In genomic region chr2:72027426-72028161, GRCh38 we compare ENCODE assay signal across 14 cellular contexts.
A peak's percentile ranks its signal among the peaks of the same experiment; 100 is the strongest.
DNase-seq lines count a peak whose midpoint lies in the region; ATAC-seq and TF ChIP-seq lines count a peak whose summit lies in the region.
"Had no signal": no experiment of that assay in that cellular context is flagged by ENCODE, and none has a peak within 500 bp of the region (broad histone marks: within the 10 kb centered on the region; RNA-seq: fewer than 3 reads in every experiment).

No MANE protein-coding gene starts in this region.

- no peak overlapping the region for H3K27ac Mint-ChIP-seq in H9
- H3K27ac Mint-ChIP-seq: activated T-helper 17 cell treated with anti-CD3 and anti-CD28 coated beads, Interleukin-2, amount 50 U/mL, for 72 hours; CD8-positive, alpha-beta T cell had no signal

- H3K4ac ChIP-seq in H9 (ENCODE audit: low read depth, low read length) = no peak overlapping the region

- no peak overlapping the region for H3K18ac ChIP-seq in H9 (ENCODE audit: insufficient read length, low read depth, low read length)

- H3K36me3 Mint-ChIP-seq in H9 (ENCODE audit: insufficient read depth in 1 of 3, low read depth in 3 of 3) = no peaks in the 10 kb centered on the region
- H3K36me3 Mint-ChIP-seq: CD8-positive, alpha-beta T cell had no signal

- no peak overlapping the region for H3K23ac ChIP-seq in H9 (ENCODE audit: insufficient read length, low read depth, low read length)

- intact Hi-C loops in spleen (cut with DNase I; ENCODE audit: low total_unique reads) = no loop called here

- H2BK20ac ChIP-seq in H9 (ENCODE audit: low read depth, low read length, poor library complexity, severe bottlenecking) = no peak overlapping the region

- no peaks in the 10 kb centered on the region for H3K23me2 ChIP-seq in H9 (ENCODE audit: insufficient read length, low read depth, low read length, poor library complexity, severe bottlenecking)

- no peak overlapping the region for H4K91ac ChIP-seq in H9 (ENCODE audit: insufficient read length, low read depth, low read length)

- no peak overlapping the region for H2BK5ac ChIP-seq in H9 (ENCODE audit: insufficient read length, low read length)

- no peak overlapping the region for H2AK5ac ChIP-seq in H9 (ENCODE audit: insufficient read length, low read length)

- no peak overlapping the region for H3K4me3 ChIP-seq in fibroblast of mammary gland (ENCODE audit: control insufficient read depth, low read depth, low read length)
- H3K4me3 ChIP-seq in spleen = no peak overlapping the region
- no peak overlapping the region for H3K4me3 ChIP-seq in smooth muscle cell
- H3K4me3 ChIP-seq: mucosa of descending colon had no signal

- H4K8ac ChIP-seq in H9 (replicated peaks; ENCODE audit: insufficient read length, low read depth, low read length) = no peak overlapping the region

- H3K4me3 Mint-ChIP-seq in H9 = no peak overlapping the region
- H3K4me3 Mint-ChIP-seq: activated T-helper 17 cell treated with anti-CD3 and anti-CD28 coated beads, Interleukin-2, amount 50 U/mL, for 72 hours; CD8-positive, alpha-beta T cell had no signal

- no peak overlapping the region for H3K14ac ChIP-seq in H9 (ENCODE audit: insufficient read depth, low read length)

- TF ChIP-seq POLR2A in spleen (IDR thresholded peaks at IDR 0.05) = no peak

- H2AFZ ChIP-seq in H9 (ENCODE audit: low read length) (no peak overlapping the region), smooth muscle cell (ENCODE audit: low read depth) (no peak overlapping the region)

- H3K27me3 Mint-ChIP-seq in H9 (ENCODE audit: low read depth) = no peaks in the 10 kb centered on the region

- H3K27me3 ChIP-seq in H9 (ENCODE audit: insufficient read depth, low read length) = no peaks in the 10 kb centered on the region
- no peaks in the 10 kb centered on the region for H3K27me3 ChIP-seq in spleen (replicated peaks in 1 of 7)
- H3K27me3 ChIP-seq in smooth muscle cell (ENCODE audit: low read depth) = no peaks in the 10 kb centered on the region

- H3K36me3 ChIP-seq in spleen = no peaks in the 10 kb centered on the region
- no peaks in the 10 kb centered on the region for H3K36me3 ChIP-seq in smooth muscle cell (ENCODE audit: low read depth)

- H3K9ac ChIP-seq in H9 (ENCODE audit: extremely low read depth, insufficient read length, low read length) (no peak overlapping the region), smooth muscle cell (ENCODE audit: low read depth) (no peak overlapping the region)

- H3K9me3 ChIP-seq in H9 (ENCODE audit: control insufficient read depth, low read depth, low read length) (no peaks in the 10 kb centered on the region), spleen (no peaks in the 10 kb centered on the region), smooth muscle cell (replicated peaks; ENCODE audit: low read depth) (no peaks in the 10 kb centered on the region)
- H3K9me3 ChIP-seq: mucosa of descending colon had no signal

- CTCF ChIA-PET in RWPE1 (lab: Yijun Ruan, JAX) = no interaction called here

- H3K79me2 ChIP-seq in H9 (ENCODE audit: insufficient read depth, low read length) = no peaks in the 10 kb centered on the region
- no peaks in the 10 kb centered on the region for H3K79me2 ChIP-seq in smooth muscle cell (ENCODE audit: low read depth)

- POLR2A ChIA-PET in RWPE1 (lab: Yijun Ruan, JAX; ENCODE audit: low non-redundant PET) = no interaction called here

- H3K79me1 ChIP-seq in H9 (ENCODE audit: insufficient read depth, low read depth, low read length, poor library complexity, severe bottlenecking) = no peaks in the 10 kb centered on the region

- peak; percentile 33 for DNase-seq in H9
- DNase-seq in RWPE1 (ENCODE audit: low spot score) = peak; percentile 31
- peak; percentile 39 for DNase-seq in fibroblast of mammary gland (ENCODE audit: low read depth)
- DNase-seq in spleen = peak; percentile 52
- no peak for DNase-seq in NCI-H187 (lab: John Stamatoyannopoulos, UW)
- no peak for DNase-seq in smooth muscle cell (lab: John Stamatoyannopoulos, UW; ENCODE audit: unreplicated experiment)
- DNase-seq: activated CD4-positive, CD25-positive, alpha-beta regulatory T cell; anterior cingulate cortex; GDM1; mucosa of descending colon; NCI-H1105 had no signal

- H3K56ac ChIP-seq in H9 (ENCODE audit: insufficient read length, low read depth, low read length) = no peak overlapping the region

- H3T11ph ChIP-seq in H9 (ENCODE audit: low read length) = no peak overlapping the region

- no peak overlapping the region for H4K5ac ChIP-seq in H9 (ENCODE audit: insufficient read length, low read depth, low read length)

- TF ChIP-seq CTCF in H9 (conservative IDR thresholded peaks at IDR 0.05) (peak; percentile 43; the same call in 2 of the 3 replicates), RWPE1 (conservative IDR thresholded peaks at IDR 0.05; ENCODE audit: low read depth) (no peak), fibroblast of mammary gland (conservative IDR thresholded peaks at IDR 0.05; ENCODE audit: control insufficient read depth, insufficient read depth, low read depth, low read length) (no peak), spleen (IDR thresholded peaks at IDR 0.05 in 8 of 11, conservative IDR thresholded peaks at IDR 0.05 in 3 of 11) (no peak), smooth muscle cell (IDR thresholded peaks at IDR 0.05; ENCODE audit: borderline replicate concordance, insufficient read depth, poor library complexity, severe bottlenecking) (no peak)

- H3K4me1 Mint-ChIP-seq in H9 = peaks cover 3 to 9% of the 10 kb centered on the region in 2 experiments; a peak in 3 of 4 replicates
- H3K4me1 Mint-ChIP-seq: activated T-helper 17 cell treated with anti-CD3 and anti-CD28 coated beads, Interleukin-2, amount 50 U/mL, for 72 hours had no signal

- H3K4me1 ChIP-seq in H9 (ENCODE audit: insufficient read depth, low read length) = no peaks in the 10 kb centered on the region
- no peaks in the 10 kb centered on the region for H3K4me1 ChIP-seq in spleen
- no peaks in the 10 kb centered on the region for H3K4me1 ChIP-seq in smooth muscle cell (ENCODE audit: low read depth)

- H3K27ac ChIP-seq in H9 (ENCODE audit: insufficient read length, low read depth, low read length) (no peak overlapping the region), RWPE1 (peak overlapping the region; percentile 16), spleen (no peak overlapping the region), smooth muscle cell (ENCODE audit: low read depth) (no peak overlapping the region)

- no peaks in the 10 kb centered on the region for H4K20me1 ChIP-seq in H9 (ENCODE audit: control insufficient read depth, insufficient read depth, insufficient read length)
- H4K20me1 ChIP-seq in smooth muscle cell (ENCODE audit: low read depth) = no peaks in the 10 kb centered on the region

- H3K4me2 ChIP-seq in H9 (ENCODE audit: insufficient read depth, insufficient read length, low read length) = no peak overlapping the region
- no peak overlapping the region for H3K4me2 ChIP-seq in smooth muscle cell

- no peak for ATAC-seq in GM21360 (IDR thresholded peaks at IDR 0.05; ENCODE audit: unreplicated experiment)
- ATAC-seq: activated T-helper 17 cell treated with anti-CD3 and anti-CD28 coated beads, Interleukin-2, amount 50 U/mL, for 72 hours; CD8-positive, alpha-beta T cell; mucosa of descending colon had no signal

- H3F3A ChIP-seq in smooth muscle cell (ENCODE audit: low read depth) = no peaks in the 10 kb centered on the region

- WGBS in H9 (ENCODE audit: extremely low coverage, insufficient read length, low lambda C conversion rate) = no CpG with 5 or more reads among the region's 13 CpGs
- WGBS in spleen, 5 donors = 79 to 92% (median 86%) methylated on average over 9 to 13 of the region's 13 CpGs
- 89% methylated on average over 13 of the region's 13 CpGs for WGBS in smooth muscle cell (ENCODE audit: low lambda C conversion rate)

- no peak overlapping the region for H2BK120ac ChIP-seq in H9 (ENCODE audit: low read depth, low read length, poor library complexity, severe bottlenecking)

- H3K9me3 Mint-ChIP-seq in H9 = peaks cover 0 to under 1% of the 10 kb centered on the region in 2 experiments; a peak in 1 of 5 replicates
- H3K9me3 Mint-ChIP-seq: activated T-helper 17 cell treated with anti-CD3 and anti-CD28 coated beads, Interleukin-2, amount 50 U/mL, for 72 hours; CD8-positive, alpha-beta T cell had no signal

- H2BK12ac ChIP-seq in H9 (ENCODE audit: insufficient read length, low read depth, low read length) = no peak overlapping the region

- no peak overlapping the region for H2BK15ac ChIP-seq in H9 (ENCODE audit: low read depth, low read length)

Comparison
In these comparisons a context has a peak if more than half of its experiments do, and no peak if none do; other contexts are left out.
1. DNase-seq: peak in H9 (single experiment), RWPE1 (single experiment), fibroblast of mammary gland (single experiment) and spleen (single experiment); none in NCI-H187 (0 of 2) and smooth muscle cell (single experiment).